In genomic region chr15:66480267-66480666, GRCh38 we compare ENCODE assay signal across 29 cellular contexts.
"Had no signal": no experiment of that assay in that cellular context is flagged by ENCODE, and none has a peak within 500 bp of the region (broad histone marks: within the 10 kb centered on the region; RNA-seq: fewer than 3 reads in every experiment).

No MANE protein-coding gene starts in this region.

- H3K4me3 ChIP-seq: gastroesophageal sphincter, ovary, skin epidermis, suprapubic skin, tibial artery, upper lobe of right lung had no signal

- H3K27me3 Mint-ChIP-seq: activated B cell treated with CpG ODN at 0.5 μM for 24 hours; activated CD8-positive, alpha-beta T cell treated with anti-CD3 and anti-CD28 coated beads for 36 hours; activated naive CD8-positive, alpha-beta T cell treated with anti-CD3 and anti-CD28 coated beads, Interleukin-2, amount 50 U/mL, for 24 hours; naive B cell; progenitor cell of endocrine pancreas; stimulated activated naive B cell treated with anti-CD40 and anti-IgM and Interleukin-4, amounts not matched to agents 10 μg/mL and 1 μg/mL and 100 μg/mL, for 72 hours; T-cell had no signal

- H3K36me3 ChIP-seq: ovary, upper lobe of right lung had no signal

- H3K9me3 ChIP-seq: gastroesophageal sphincter, ovary, suprapubic skin, tibial artery, upper lobe of right lung had no signal

- H3K27me3 ChIP-seq: gastroesophageal sphincter, ovary, suprapubic skin, tibial artery, upper lobe of right lung had no signal

- DNase-seq: activated B cell treated with CpG ODN at 0.5 μM for 24 hours; activated CD4-positive, alpha-beta T cell treated with anti-CD3 and anti-CD28 coated beads, Interleukin-2, amount 50 U/mL, for 1 hour; activated CD8-positive, alpha-beta T cell treated with anti-CD3 and anti-CD28 coated beads for 36 hours; activated effector memory CD4-positive, alpha-beta T cell treated with Interleukin-2 at 50 U/mL for 16 hours; activated naive CD4-positive, alpha-beta T cell treated with Interleukin-2 at 50 U/mL for 16 hours; activated naive CD8-positive, alpha-beta T cell treated with anti-CD3 and anti-CD28 coated beads, Interleukin-2, amount 50 U/mL, for 24 hours; activated T-cell treated with anti-CD3 and anti-CD28 coated beads, Interleukin-2, amount 50 U/mL, for 72 hours; amygdala; dermis blood vessel endothelial cell; effector CD4-positive, alpha-beta T cell; erythroblast; left ventricle myocardium superior; naive B cell; ovary; retina; stimulated activated CD4-positive, alpha-beta T cell treated with anti-CD3 and anti-CD28 coated beads, Interleukin-4, amount 100 ng/mL, for 4 hours; stimulated activated CD8-positive, alpha-beta memory T cell treated with anti-CD3 and anti-CD28 coated beads, Interleukin-4, amount 100 ng/mL, for 48 hours; stimulated activated naive B cell treated with anti-CD40 and anti-IgM and Interleukin-4, amounts not matched to agents 10 μg/mL and 1 μg/mL and 100 μg/mL, for 72 hours; T-cell; tibial artery; upper lobe of right lung had no signal

- H3K9me3 Mint-ChIP-seq: activated B cell treated with CpG ODN at 0.5 μM for 24 hours; activated CD8-positive, alpha-beta T cell treated with anti-CD3 and anti-CD28 coated beads for 36 hours; activated naive CD8-positive, alpha-beta T cell treated with anti-CD3 and anti-CD28 coated beads, Interleukin-2, amount 50 U/mL, for 24 hours; activated T-cell treated with anti-CD3 and anti-CD28 coated beads, Interleukin-2, amount 50 U/mL, for 72 hours; naive B cell; stimulated activated naive B cell treated with anti-CD40 and anti-IgM and Interleukin-4, amounts not matched to agents 10 μg/mL and 1 μg/mL and 100 μg/mL, for 72 hours; T-cell; T-helper 2 cell treated with Interferon-gamma antibody and Interleukin-4, amounts not matched to agents 5 μg/mL and 100 μg/mL, for 36 hours had no signal

- H3K27ac ChIP-seq: gastroesophageal sphincter, ovary, skin epidermis, suprapubic skin, tibial artery, upper lobe of right lung had no signal

- H3K4me1 Mint-ChIP-seq: activated B cell treated with CpG ODN at 0.5 μM for 24 hours had no signal

- H3K4me3 Mint-ChIP-seq: activated B cell treated with CpG ODN at 0.5 μM for 24 hours; activated CD8-positive, alpha-beta T cell treated with anti-CD3 and anti-CD28 coated beads for 36 hours; activated naive CD8-positive, alpha-beta T cell treated with anti-CD3 and anti-CD28 coated beads, Interleukin-2, amount 50 U/mL, for 24 hours; activated T-cell treated with anti-CD3 and anti-CD28 coated beads, Interleukin-2, amount 50 U/mL, for 72 hours; naive B cell; stimulated activated naive B cell treated with anti-CD40 and anti-IgM and Interleukin-4, amounts not matched to agents 10 μg/mL and 1 μg/mL and 100 μg/mL, for 72 hours; T-cell; T-helper 2 cell treated with Interferon-gamma antibody and Interleukin-4, amounts not matched to agents 5 μg/mL and 100 μg/mL, for 36 hours had no signal

- ATAC-seq: activated CD8-positive, alpha-beta T cell treated with anti-CD3 and anti-CD28 coated beads for 36 hours; activated naive CD8-positive, alpha-beta T cell treated with anti-CD3 and anti-CD28 coated beads, Interleukin-2, amount 50 U/mL, for 24 hours; activated T-cell treated with anti-CD3 and anti-CD28 coated beads, Interleukin-2, amount 50 U/mL, for 72 hours; gastroesophageal sphincter; left ventricle myocardium superior; sciatic nerve; stimulated activated naive B cell treated with anti-CD40 and anti-IgM and Interleukin-4, amounts not matched to agents 10 μg/mL and 1 μg/mL and 100 μg/mL, for 72 hours; T-cell; upper lobe of right lung had no signal

- H3K27ac Mint-ChIP-seq: activated B cell treated with CpG ODN at 0.5 μM for 24 hours; activated T-cell treated with anti-CD3 and anti-CD28 coated beads, Interleukin-2, amount 50 U/mL, for 72 hours; progenitor cell of endocrine pancreas; T-helper 2 cell treated with Interferon-gamma antibody and Interleukin-4, amounts not matched to agents 5 μg/mL and 100 μg/mL, for 36 hours had no signal

- FAIRE-seq: colon, endometrium had no signal

- H3K4me1 ChIP-seq: gastroesophageal sphincter, suprapubic skin, tibial artery, upper lobe of right lung had no signal
